8 cellular contexts compared by ENCODE assay signal in the genomic region with DNA sequence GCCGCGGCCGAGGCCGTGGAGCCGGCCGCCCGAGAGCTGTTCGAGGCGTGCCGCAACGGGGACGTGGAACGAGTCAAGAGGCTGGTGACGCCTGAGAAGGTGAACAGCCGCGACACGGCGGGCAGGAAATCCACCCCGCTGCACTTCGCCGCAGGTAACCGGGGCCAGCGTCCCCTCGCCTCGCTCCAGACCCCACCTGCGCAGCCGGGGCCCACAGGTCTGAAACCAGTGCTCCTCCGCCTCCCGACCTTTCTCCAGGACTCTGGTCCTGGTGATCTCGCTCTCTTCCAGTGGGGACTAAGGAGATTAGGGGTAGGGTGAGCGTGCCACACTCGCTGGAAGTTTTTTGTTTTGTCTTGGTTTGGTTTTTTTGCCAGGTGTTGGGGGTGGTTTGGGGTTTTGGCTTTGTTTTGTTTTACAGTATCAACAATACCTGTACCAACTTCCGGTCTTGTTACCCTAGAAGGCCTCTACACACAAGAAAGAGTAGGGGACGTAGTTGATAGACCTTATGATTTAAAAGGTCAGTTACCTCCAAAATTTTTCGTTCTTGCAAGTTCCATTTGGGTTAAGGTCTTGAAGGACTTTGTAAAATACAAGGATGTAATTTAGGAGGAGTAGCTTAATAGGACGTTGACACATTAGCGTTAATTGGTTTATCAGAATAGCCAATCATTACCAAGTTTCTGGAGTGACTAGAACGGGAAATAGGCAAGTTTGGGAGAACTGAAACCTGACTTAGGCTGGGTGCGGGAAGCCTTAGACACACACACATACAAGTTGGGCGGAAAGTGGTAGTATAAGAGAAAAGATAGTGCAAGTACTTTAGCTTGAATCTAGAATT. TPM values are rescaled to one million over a fixed set of nuclear protein-coding genes. Genes with fewer than 3 reads are reported as not detected.
DNase-seq lines count a peak whose midpoint lies in the region; ATAC-seq, FAIRE-seq and TF ChIP-seq lines count a peak whose summit lies in the region.

No MANE protein-coding gene starts in this region.

- no peaks in the 10 kb centered on the region for H3K27me3 ChIP-seq in WERI-Rb-1 (ENCODE audit: insufficient read depth, low read depth, severe bottlenecking)
- no peaks in the 10 kb centered on the region for H3K27me3 ChIP-seq in ectodermal cell (ENCODE audit: control insufficient read depth, insufficient read depth, low read length, poor library complexity, severe bottlenecking)

- H3K27ac ChIP-seq in WERI-Rb-1 (peak overlapping the region; percentile 95), ectodermal cell (ENCODE audit: insufficient read depth, low read depth, low read length, poor library complexity, severe bottlenecking) (peak overlapping the region; percentile 92)

- H3K4me3 ChIP-seq in LNCaP clone FGC (ENCODE audit: low read depth, low read length) (peak overlapping the region; percentile 86), WERI-Rb-1 (ENCODE audit: low read depth, low read length) (peak overlapping the region; percentile 75), ectodermal cell (ENCODE audit: insufficient read depth, low read depth, low read length) (peak overlapping the region; percentile 92)

- WGBS in ectodermal cell, 2 experiments, result 1% methylated on average over 39 to 40 of the region's 40 CpGs

- peak; percentile 61 to 64 for ATAC-seq in stimulated activated naive B cell treated with anti-CD40 and anti-IgM and Interleukin-4, amounts not matched to agents 10 μg/mL and 1 μg/mL and 100 μg/mL, for 72 hours (replicated peaks)

- H3K36me3 Mint-ChIP-seq in stimulated activated naive B cell treated with anti-CD40 and anti-IgM and Interleukin-4, amounts not matched to agents 10 μg/mL and 1 μg/mL and 100 μg/mL, for 72 hours, result peaks cover 13 to 29% of the 10 kb centered on the region in 2 donors

- H3K4me1 ChIP-seq in ectodermal cell (ENCODE audit: control insufficient read depth, insufficient read depth, low read length), result peaks cover 17% of the 10 kb centered on the region

- H3K36me3 ChIP-seq in WERI-Rb-1, result peaks cover 43% of the 10 kb centered on the region
- H3K36me3 ChIP-seq in ectodermal cell (ENCODE audit: control insufficient read depth, insufficient read depth, low read length), result no peaks in the 10 kb centered on the region

- peak; percentile 95 for FAIRE-seq in H54 (lab: Jason Lieb, UNC)

- H3K27ac Mint-ChIP-seq in stimulated activated naive B cell treated with anti-CD40 and anti-IgM and Interleukin-4, amounts not matched to agents 10 μg/mL and 1 μg/mL and 100 μg/mL, for 72 hours, result peak overlapping the region; percentile 99

- peak overlapping the region; percentile 96 to 99 for H3K4me3 Mint-ChIP-seq in stimulated activated naive B cell treated with anti-CD40 and anti-IgM and Interleukin-4, amounts not matched to agents 10 μg/mL and 1 μg/mL and 100 μg/mL, for 72 hours

- no peak for TF ChIP-seq POLR2A in H54 (IDR thresholded peaks at IDR 0.05; ENCODE audit: low read depth, low read length)

- no peaks in the 10 kb centered on the region for H3K9me3 Mint-ChIP-seq in stimulated activated naive B cell treated with anti-CD40 and anti-IgM and Interleukin-4, amounts not matched to agents 10 μg/mL and 1 μg/mL and 100 μg/mL, for 72 hours

- no peaks in the 10 kb centered on the region for H3K27me3 Mint-ChIP-seq in stimulated activated naive B cell treated with anti-CD40 and anti-IgM and Interleukin-4, amounts not matched to agents 10 μg/mL and 1 μg/mL and 100 μg/mL, for 72 hours

- H3K4me1 Mint-ChIP-seq in stimulated activated naive B cell treated with anti-CD40 and anti-IgM and Interleukin-4, amounts not matched to agents 10 μg/mL and 1 μg/mL and 100 μg/mL, for 72 hours, result peaks cover 33 to 46% of the 10 kb centered on the region in 2 donors

- TF ChIP-seq CTCF in LNCaP clone FGC (IDR thresholded peaks at IDR 0.05; ENCODE audit: control insufficient read depth, extremely low read depth, insufficient read depth) (no peak), WERI-Rb-1 (IDR thresholded peaks at IDR 0.05; ENCODE audit: low read depth, low read length) (no peak)

- H3K9me3 ChIP-seq in WERI-Rb-1 (ENCODE audit: severe bottlenecking) (no peaks in the 10 kb centered on the region), ectodermal cell (ENCODE audit: control insufficient read depth, low read length) (no peaks in the 10 kb centered on the region)

- DNase-seq in NCI-H2081 (lab: John Stamatoyannopoulos, UW) (peak; percentile 21 to 53), NCI-H2081 treated with DMSO at 0.1 percent for 48 hours (lab: John Stamatoyannopoulos, UW) (no peak), H54 (ENCODE audit: insufficient read length, low spot score) (peak; percentile 23), LNCaP clone FGC (ENCODE audit: low read depth) (peak; percentile 53), WERI-Rb-1 (peak; percentile 37), lung microvascular endothelial cell (ENCODE audit: low read depth in 2 of 2) (peak; percentile 42 to 74)
- peak; percentile 24 for DNase-seq in stimulated activated naive B cell treated with anti-CD40 and anti-IgM and Interleukin-4, amounts not matched to agents 10 μg/mL and 1 μg/mL and 100 μg/mL, for 72 hours

RNA-seq across cellular contexts. Expression of a gene that starts 0.7 kb away (rescaled TPM):
- 54.5 TPM for polyA plus RNA-seq in ectodermal cell (2013, experiment 1 of 4)
- 52.9 TPM for polyA plus RNA-seq in ectodermal cell (2013, experiment 2 of 4)
- polyA plus RNA-seq in ectodermal cell (2013, experiment 3 of 4), result 40.9 TPM
- 43.4 TPM for polyA plus RNA-seq in ectodermal cell (2013, experiment 4 of 4)
- 37.5 and 43.5 TPM in 2 replicates for total RNA-seq in lung microvascular endothelial cell
